Comparison of ENCODE assay signal across 18 cellular contexts in genomic region chr16:85284138-85284897, GRCh38.
DNase-seq lines count a peak whose midpoint lies in the region; FAIRE-seq and TF ChIP-seq lines count a peak whose summit lies in the region.
"Had no signal": no experiment of that assay in that cellular context is flagged by ENCODE, and none has a peak within 500 bp of the region (broad histone marks: within the 10 kb centered on the region; RNA-seq: fewer than 3 reads in every experiment).

No MANE protein-coding gene starts in this region.

- no peak for FAIRE-seq in GM19239 (lab: Jason Lieb, UNC)

- no peak for TF ChIP-seq POLR2A in uterus (IDR thresholded peaks at IDR 0.05)

- peak; percentile 28 to 65 for DNase-seq in NCI-H2081 (lab: John Stamatoyannopoulos, UW)
- DNase-seq in NCI-H2081 treated with DMSO at 0.1 percent for 48 hours (lab: John Stamatoyannopoulos, UW) = no peak
- DNase-seq in NCI-H69 (lab: John Stamatoyannopoulos, UW) = peak; percentile 89
- peak; percentile 63 for DNase-seq in globus pallidus (ENCODE audit: low spot score)
- DNase-seq in uterus = no peak
- DNase-seq in GM19239 (ENCODE audit: insufficient read length, low spot score) = no peak
- no peak for DNase-seq in stimulated activated naive CD4-positive, alpha-beta T cell treated with Interleukin-2 at 50 U/mL for 16 hours (lab: John Stamatoyannopoulos, UW)
- DNase-seq in activated gamma-delta T cell (lab: John Stamatoyannopoulos, UW) = no peak
- DNase-seq: 8988T; activated CD4-positive, alpha-beta T cell treated with anti-CD3 and anti-CD28 coated beads, Interleukin-2, amount 10 ng/mL, durations not matched to agents 24 days and 14 days; activated T-cell treated with anti-CD3 and anti-CD28 coated beads for 4 hours; gastrocnemius medialis; Kasumi-1; OCI-M1; sigmoid colon; stimulated activated CD4-positive, alpha-beta T cell treated with anti-CD3 and anti-CD28 coated beads, Interleukin-2, amount 100 ng/mL, for 24 hours had no signal

- no peak overlapping the region for H3K4me3 ChIP-seq in uterus
- H3K4me3 ChIP-seq: gastrocnemius medialis, lung, sigmoid colon had no signal

- H3K36me3 ChIP-seq in uterus = no peaks in the 10 kb centered on the region
- H3K36me3 ChIP-seq: gastrocnemius medialis, sigmoid colon had no signal

- H3K27me3 ChIP-seq in uterus = no peaks in the 10 kb centered on the region
- H3K27me3 ChIP-seq: gastrocnemius medialis, sigmoid colon had no signal

- H3K27ac ChIP-seq in uterus = no peak overlapping the region
- H3K27ac ChIP-seq: epithelial cell of prostate had no signal

- H3K4me1 ChIP-seq in uterus = peaks cover 0 to 5% of the 10 kb centered on the region in 2 donors

- no peaks in the 10 kb centered on the region for H3K9me3 ChIP-seq in uterus
- H3K9me3 ChIP-seq: gastrocnemius medialis, sigmoid colon had no signal

- intact Hi-C loops in uterus (cut with DNase I; ENCODE audit: low total_unique reads) = no loop called here

- no peak for TF ChIP-seq CTCF in uterus (IDR thresholded peaks at IDR 0.05)

Comparison
In these comparisons a context has a peak if more than half of its experiments do, and no peak if none do; other contexts are left out.
1. DNase-seq: peak in NCI-H2081 (2 of 2), NCI-H69 (single experiment) and globus pallidus (single experiment); none in NCI-H2081 treated with DMSO at 0.1 percent for 48 hours (single experiment), uterus (0 of 2), GM19239 (single experiment), stimulated activated naive CD4-positive, alpha-beta T cell treated with Interleukin-2 at 50 U/mL for 16 hours (single experiment) and activated gamma-delta T cell (single experiment).